ENCODE assay signal across 16 cellular contexts in genomic region chr17:81219476-81220180, GRCh38. TPM values are rescaled to one million over a fixed set of nuclear protein-coding genes. Genes with fewer than 3 reads are reported as not detected.
DNase-seq lines count a peak whose midpoint lies in the region; ATAC-seq and TF ChIP-seq lines count a peak whose summit lies in the region.
"Had no signal": no experiment of that assay in that cellular context is flagged by ENCODE, and none has a peak within 500 bp of the region (broad histone marks: within the 10 kb centered on the region; RNA-seq: fewer than 3 reads in every experiment).

No MANE protein-coding gene starts in this region.

- no peaks in the 10 kb centered on the region; the same call in none of the 2 replicates for H3K9me1 ChIP-seq in IMR-90 (ENCODE audit: insufficient read depth, low read length)

- H3K9me3 Mint-ChIP-seq in chondrocyte (ENCODE audit: low read depth) = no peaks in the 10 kb centered on the region
- H3K9me3 Mint-ChIP-seq: CD8-positive, alpha-beta memory T cell had no signal

- peaks cover 17% of the 10 kb centered on the region for H3K4me1 Mint-ChIP-seq in chondrocyte (ENCODE audit: low read depth)

- no peak overlapping the region for H3K4me2 ChIP-seq in IMR-90 (ENCODE audit: low read depth, low read length)
- H3K4me2 ChIP-seq in osteoblast (ENCODE audit: insufficient read depth, low read length) = no peak overlapping the region
- H3K4me2 ChIP-seq: BLaER1 had no signal

- H2BK20ac ChIP-seq in IMR-90 (ENCODE audit: low read depth, low read length) = no peak overlapping the region; the same call in 1 of the 2 replicates

- H3K56ac ChIP-seq in IMR-90 (ENCODE audit: extremely low read depth, insufficient read depth, low read length) = no peak overlapping the region

- TF ChIP-seq CTCF in left ventricle myocardium inferior (IDR thresholded peaks at IDR 0.05; ENCODE audit: borderline replicate concordance) = no peak
- no peak for TF ChIP-seq CTCF in IMR-90 (conservative IDR thresholded peaks at IDR 0.05; ENCODE audit: low read depth, low read length)
- TF ChIP-seq CTCF in chondrocyte (IDR thresholded peaks at IDR 0.05) = no peak
- no peak for TF ChIP-seq CTCF in osteoblast (IDR thresholded peaks at IDR 0.05; ENCODE audit: extremely low read depth, low read depth, low read length)

- no peak overlapping the region for H2BK5ac ChIP-seq in IMR-90 (ENCODE audit: low read depth, low read length, poor library complexity, severe bottlenecking)

- H3K9ac ChIP-seq in IMR-90 (ENCODE audit: low read depth, low read length) = no peak overlapping the region
- H3K9ac ChIP-seq: BLaER1 had no signal

- no peak overlapping the region for H3K27ac Mint-ChIP-seq in chondrocyte (ENCODE audit: unreplicated experiment)

- no TSS peak for BruUV-seq in IMR-90 (replicated peaks; lab: Mats Ljungman, UMichigan)

- DNase-seq in Right ventricle myocardium inferior (ENCODE audit: missing footprints) (peak; percentile 63), left ventricle myocardium inferior (no peak), IMR-90 (no peak), chondrocyte (ENCODE audit: low spot score) (peak; percentile 89), osteoblast (ENCODE audit: insufficient read length, low spot score, missing footprints) (peak; percentile 36), HK-2 (ENCODE audit: unreplicated experiment) (no peak)
- DNase-seq: Caco-2; CD8-positive, alpha-beta memory T cell; GF-D8; HCEC 1CT had no signal

- no peak for TF ChIP-seq RAD21 in IMR-90 (IDR thresholded peaks at IDR 0.05; ENCODE audit: low read length)

- no peak overlapping the region for H3K18ac ChIP-seq in IMR-90 (ENCODE audit: low read depth, low read length)

- peaks cover 13% of the 10 kb centered on the region for H3K36me3 ChIP-seq in left ventricle myocardium inferior
- H3K36me3 ChIP-seq in IMR-90 (ENCODE audit: control insufficient read depth, insufficient read depth, low read length) = peaks cover 5% of the 10 kb centered on the region; the same call in 1 of the 2 replicates
- no peaks in the 10 kb centered on the region for H3K36me3 ChIP-seq in osteoblast (ENCODE audit: insufficient read depth, low read length)

- H3K23ac ChIP-seq in IMR-90 (ENCODE audit: low read depth, low read length) = no peak overlapping the region

- POLR2A ChIA-PET in IMR-90 (lab: Charles Lee; ENCODE audit: unreplicated experiment) = no interaction called here

- H3K9me3 ChIP-seq in left ventricle myocardium inferior (replicated peaks) (no peaks in the 10 kb centered on the region), IMR-90 (ENCODE audit: control insufficient read depth, insufficient read depth, low read length) (no peaks in the 10 kb centered on the region), osteoblast (ENCODE audit: low read depth, low read length) (no peaks in the 10 kb centered on the region)
- H3K9me3 ChIP-seq: BLaER1, Caco-2 had no signal

- H2BK120ac ChIP-seq in IMR-90 (ENCODE audit: low read depth, low read length) = no peak overlapping the region

- peaks cover 26% of the 10 kb centered on the region for H3K4me1 ChIP-seq in left ventricle myocardium inferior
- H3K4me1 ChIP-seq in IMR-90 (ENCODE audit: control insufficient read depth, insufficient read depth, low read length) = peaks cover 8% of the 10 kb centered on the region; the same call in 1 of the 2 replicates
- peaks cover 9% of the 10 kb centered on the region for H3K4me1 ChIP-seq in osteoblast (ENCODE audit: insufficient read depth, low read length)

- H2AFZ ChIP-seq in IMR-90 (replicated peaks; ENCODE audit: low read length, poor library complexity) (no peak overlapping the region), osteoblast (ENCODE audit: low read length) (no peak overlapping the region)

- H3K79me2 ChIP-seq in osteoblast (ENCODE audit: insufficient read depth, low read length) = peaks cover 11% of the 10 kb centered on the region

- H3K79me1 ChIP-seq in IMR-90 (ENCODE audit: low read depth in 1 of 2, low read length in 2 of 2) = peaks cover 11 to 23% of the 10 kb centered on the region in 2 experiments; a peak in 3 of 4 replicates

- peaks cover 3% of the 10 kb centered on the region for H3K36me3 Mint-ChIP-seq in chondrocyte (ENCODE audit: low read depth)

- no peak overlapping the region for H4K5ac ChIP-seq in IMR-90 (ENCODE audit: low read depth, low read length)

- H3K4me3 ChIP-seq in left ventricle myocardium inferior (no peak overlapping the region), IMR-90 (ENCODE audit: insufficient read depth, low read depth, low read length) (no peak overlapping the region), osteoblast (ENCODE audit: insufficient read depth, low read length) (no peak overlapping the region)
- H3K4me3 ChIP-seq: BLaER1 had no signal

- H3K4ac ChIP-seq in IMR-90 (ENCODE audit: low read depth, low read length) = no peak overlapping the region

- no peak overlapping the region for H2BK15ac ChIP-seq in IMR-90 (ENCODE audit: low read depth, low read length)

- intact Hi-C loops in Right ventricle myocardium inferior (cut with DNase I) = no loop called here
- intact Hi-C loops in left ventricle myocardium inferior (cut with micrococcal nuclease) = no loop called here
- intact Hi-C loops in IMR-90 (cut with micrococcal nuclease) = loop anchor here (5.0 kb wide), 1 partner anchor 77 kb away; no protein-coding TSS in a partner anchor

- CTCF ChIA-PET in IMR-90 (lab: Yijun Ruan, JAX) = no interaction called here

- no peaks in the 10 kb centered on the region for H3K27me3 ChIP-seq in left ventricle myocardium inferior (ENCODE audit: low read depth)
- H3K27me3 ChIP-seq in IMR-90 (ENCODE audit: control insufficient read depth, insufficient read depth, low read length) = no peaks in the 10 kb centered on the region
- H3K27me3 ChIP-seq in osteoblast (ENCODE audit: insufficient read depth, low read length) = no peaks in the 10 kb centered on the region
- H3K27me3 ChIP-seq: BLaER1 had no signal

- no peaks in the 10 kb centered on the region for H3K27me3 Mint-ChIP-seq in chondrocyte (ENCODE audit: low read depth)

- H4K91ac ChIP-seq in IMR-90 (ENCODE audit: insufficient read depth, low read depth, low read length) = no peak overlapping the region

- no peak overlapping the region for H2AK5ac ChIP-seq in IMR-90 (ENCODE audit: low read depth, low read length)

- no peak overlapping the region for H3K27ac ChIP-seq in left ventricle myocardium inferior (replicated peaks)
- no peak overlapping the region for H3K27ac ChIP-seq in IMR-90 (ENCODE audit: insufficient read depth, low read length)
- no peak overlapping the region for H3K27ac ChIP-seq in osteoblast (ENCODE audit: low read depth, low read length)
- H3K27ac ChIP-seq: 22Rv1, BLaER1 had no signal

- dilution Hi-C loops in IMR-90 (cut with HindIII; ENCODE audit: low sequenced_read_pairs, unreplicated experiment) = no loop called here

- H4K20me1 ChIP-seq in IMR-90 (ENCODE audit: insufficient read depth, low read length) (no peaks in the 10 kb centered on the region), osteoblast (ENCODE audit: insufficient read depth, low read length) (peaks cover 3% of the 10 kb centered on the region)

- H3K4me3 Mint-ChIP-seq in chondrocyte (ENCODE audit: unreplicated experiment) = no peak overlapping the region

- ATAC-seq in Right ventricle myocardium inferior = no peak
- ATAC-seq in IMR-90 (ENCODE audit: low read depth) = no peak
- ATAC-seq in GM18909 (IDR thresholded peaks at IDR 0.05; ENCODE audit: poor library complexity, unreplicated experiment) = no peak
- no peak for ATAC-seq in HG03045 (IDR thresholded peaks at IDR 0.05; ENCODE audit: unreplicated experiment)

- no peak for TF ChIP-seq POLR2A in IMR-90 (IDR thresholded peaks at IDR 0.05; ENCODE audit: low read depth, low read length)

- in situ Hi-C loops in IMR-90 (cut with MboI; ENCODE audit: low sequenced_read_pairs) = no loop called here

- H2AK9ac ChIP-seq in IMR-90 (replicated peaks; ENCODE audit: low read depth, low read length, poor library complexity) = peak overlapping the region; percentile 72

- H4K8ac ChIP-seq in IMR-90 (ENCODE audit: low read depth in 2 of 2, low read length in 2 of 2) = no peak overlapping the region

- no peak overlapping the region for H3K14ac ChIP-seq in IMR-90 (replicated peaks; ENCODE audit: low read depth, low read length)

- 89% methylated on average over 14 of the region's 24 CpGs; no CpG with 5 or more reads in 1 of the 2 experiments for WGBS in IMR-90 (ENCODE audit: extremely low coverage in 2 of 2, insufficient read length in 1 of 2), 2 experiments

RNA-seq across cellular contexts. Expression of gene CEP131, which starts 3.1 kb away (rescaled TPM):
- total RNA-seq in Right ventricle myocardium inferior (8.9 TPM), left ventricle myocardium inferior (7.6 TPM), IMR-90 (2012; rRNA removed) (4.8 and 5.3 TPM in 2 replicates), chondrocyte (8.2 to 9.6 TPM (median 8.5 TPM) in 3 replicates), osteoblast (7.7 and 8.7 TPM in 2 replicates)
- polyA plus RNA-seq in IMR-90 (2012; rRNA removed) = 9.6 and 12.3 TPM in 2 replicates
- polyA plus RNA-seq in IMR-90 (2012; cell fraction: cytosol; rRNA removed) = 11.3 and 16.9 TPM in 2 replicates
- 57.2 and 102 TPM in 2 replicates for polyA plus RNA-seq in IMR-90 (2012; cell fraction: nucleus; rRNA removed; ENCODE audit: low replicate concordance)

RNA-seq across cellular contexts. Expression of gene TEPSIN, which starts 19.2 kb away (rescaled TPM):
- 11.1 TPM for total RNA-seq in Right ventricle myocardium inferior
- 15.9 TPM for total RNA-seq in left ventricle myocardium inferior
- total RNA-seq in IMR-90 (2012; rRNA removed) = 3.2 and 3.3 TPM in 2 replicates
- polyA plus RNA-seq in IMR-90 (2012; rRNA removed) = 28.1 and 36.1 TPM in 2 replicates
- polyA plus RNA-seq in IMR-90 (2012; cell fraction: cytosol; rRNA removed) = 9.0 and 13.3 TPM in 2 replicates
- 230 and 545 TPM in 2 replicates for polyA plus RNA-seq in IMR-90 (2012; cell fraction: nucleus; rRNA removed; ENCODE audit: low replicate concordance)
- 27.1 to 29.0 TPM (median 27.6 TPM) in 3 replicates for total RNA-seq in chondrocyte
- 16.6 and 18.0 TPM in 2 replicates for total RNA-seq in osteoblast

RNA-seq across cellular contexts. Expression of gene NDUFAF8, which starts 19.5 kb away (rescaled TPM):
- 58.0 TPM for total RNA-seq in Right ventricle myocardium inferior
- 61.5 TPM for total RNA-seq in left ventricle myocardium inferior
- 11.1 and 21.1 TPM in 2 replicates for total RNA-seq in IMR-90 (2012; rRNA removed)
- polyA plus RNA-seq in IMR-90 (2012; rRNA removed) = 65.0 and 80.0 TPM in 2 replicates
- polyA plus RNA-seq in IMR-90 (2012; cell fraction: cytosol; rRNA removed) = 64.0 and 137 TPM in 2 replicates
- polyA plus RNA-seq in IMR-90 (2012; cell fraction: nucleus; rRNA removed; ENCODE audit: low replicate concordance) = 31.0 and 41.1 TPM in 2 replicates
- total RNA-seq in chondrocyte = 36.1 to 58.9 TPM (median 39.7 TPM) in 3 replicates
- 19.9 and 28.0 TPM in 2 replicates for total RNA-seq in osteoblast

RNA-seq across cellular contexts. Expression of gene AATK, which starts 53.6 kb away (rescaled TPM):
- total RNA-seq in Right ventricle myocardium inferior = 10.1 TPM
- 2.3 TPM for total RNA-seq in left ventricle myocardium inferior
- under 0.01 TPM in 1 of 2 replicates, not detected in the other for total RNA-seq in IMR-90 (2012; rRNA removed)
- polyA plus RNA-seq in IMR-90 (2012; rRNA removed) = 0.21 and 0.26 TPM in 2 replicates
- polyA plus RNA-seq in IMR-90 (2012; cell fraction: cytosol; rRNA removed) = 0.05 and 0.24 TPM in 2 replicates
- polyA plus RNA-seq in IMR-90 (2012; cell fraction: nucleus; rRNA removed; ENCODE audit: low replicate concordance) = 0.38 and 0.65 TPM in 2 replicates
- 0.48 to 0.67 TPM (median 0.51 TPM) in 3 replicates for total RNA-seq in chondrocyte
- under 0.01 TPM in 1 of 2 replicates, not detected in the other for total RNA-seq in osteoblast
- polyA plus RNA-seq: CD8-positive, alpha-beta memory T cell had no signal

RNA-seq across cellular contexts. Expression of gene PVALEF, which starts 54.3 kb away (rescaled TPM):
- total RNA-seq in Right ventricle myocardium inferior = not detected
- total RNA-seq in left ventricle myocardium inferior = not detected
- total RNA-seq in IMR-90 (2012; rRNA removed) = not detected in 2 replicates
- polyA plus RNA-seq in IMR-90 (2012; rRNA removed) = not detected in 2 replicates
- not detected in 2 replicates for polyA plus RNA-seq in IMR-90 (2012; cell fraction: cytosol; rRNA removed)
- polyA plus RNA-seq in IMR-90 (2012; cell fraction: nucleus; rRNA removed; ENCODE audit: low replicate concordance) = not detected in 2 replicates
- total RNA-seq in chondrocyte = not detected in 3 replicates
- not detected in 2 replicates for total RNA-seq in osteoblast
- total RNA-seq: A673; Caco-2; CD8-positive, alpha-beta memory T cell; H4 had no signal
- polyA plus RNA-seq: CD8-positive, alpha-beta memory T cell had no signal

Comparison
In these comparisons a context has a peak if more than half of its experiments do, and no peak if none do; other contexts are left out.
1. DNase-seq: peak in Right ventricle myocardium inferior (single experiment), chondrocyte (single experiment) and osteoblast (single experiment); none in left ventricle myocardium inferior (single experiment), IMR-90 (single experiment) and HK-2 (single experiment).